Comparison of ENCODE assay signal across 11 cellular contexts in the genomic region with DNA sequence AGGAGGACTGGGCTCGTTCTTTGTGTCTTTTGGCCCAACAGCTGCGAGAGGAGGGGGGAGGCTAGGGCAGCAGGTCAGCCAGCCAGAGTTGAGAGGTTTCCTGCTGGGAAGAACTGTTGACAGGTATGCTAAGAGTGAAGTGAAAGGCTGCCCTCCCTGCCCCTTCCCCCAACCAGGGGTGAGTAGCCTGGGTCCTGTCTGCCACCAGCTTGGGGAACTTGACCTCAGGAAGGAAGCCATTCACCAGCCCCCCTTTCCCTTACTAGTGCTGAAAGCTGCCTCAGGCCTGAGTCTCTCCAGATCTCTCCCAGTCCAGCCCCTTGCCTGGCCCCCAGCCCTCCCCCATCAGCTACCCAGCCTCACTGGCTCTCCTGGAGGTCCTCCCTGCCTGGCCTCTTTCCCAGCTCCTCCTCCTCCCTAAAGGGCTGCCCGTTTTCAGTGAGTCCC. TPM values are rescaled to one million over a fixed set of nuclear protein-coding genes. Genes with fewer than 3 reads are reported as not detected.
A peak's percentile ranks its signal among the peaks of the same experiment; 100 is the strongest.
DNase-seq lines count a peak whose midpoint lies in the region; ATAC-seq and TF ChIP-seq lines count a peak whose summit lies in the region.
"Had no signal": no experiment of that assay in that cellular context is flagged by ENCODE, and none has a peak within 500 bp of the region (broad histone marks: within the 10 kb centered on the region; RNA-seq: fewer than 3 reads in every experiment).

No MANE protein-coding gene starts in this region.

- peak overlapping the region in 1 of 2 donors; percentile 2 for H3K27ac ChIP-seq in right atrium auricular region
- H3K27ac ChIP-seq: uterus had no signal

- no peak for TF ChIP-seq CTCF in right atrium auricular region (IDR thresholded peaks at IDR 0.05)
- TF ChIP-seq CTCF in fibroblast of the aortic adventitia (IDR thresholded peaks at IDR 0.05; ENCODE audit: insufficient read depth, low read length), result no peak

- peaks cover 0 to 33% of the 10 kb centered on the region in 2 donors for H3K4me1 ChIP-seq in right atrium auricular region

- peak; percentile 83 for DNase-seq in Right ventricle myocardium inferior (ENCODE audit: missing footprints)
- no peak for DNase-seq in right atrium auricular region (ENCODE audit: low spot score)
- peak; percentile 35 for DNase-seq in fibroblast of the aortic adventitia (ENCODE audit: low read depth)
- peak; percentile 82 for DNase-seq in mesenteric fat pad (ENCODE audit: low spot score)
- DNase-seq in anterior cingulate cortex (lab: John Stamatoyannopoulos, UW), result no peak
- no peak for DNase-seq in hippocampal formation (lab: John Stamatoyannopoulos, UW)
- DNase-seq in NCI-H1930 (lab: John Stamatoyannopoulos, UW), result no peak
- no peak for DNase-seq in middle frontal gyrus (ENCODE audit: extremely low spot score, low spot score)
- DNase-seq: amygdala, NCI-H2029 treated with DMSO at 0.1 percent for 48 hours had no signal

- peak; percentile 91 for ATAC-seq in Right ventricle myocardium inferior

- H3K4me3 ChIP-seq in right atrium auricular region (no peak overlapping the region), fibroblast of the aortic adventitia (ENCODE audit: low read depth, low read length) (no peak overlapping the region)
- H3K4me3 ChIP-seq: uterus had no signal

- H3K36me3 ChIP-seq in right atrium auricular region, result peaks cover 5% of the 10 kb centered on the region
- H3K36me3 ChIP-seq: uterus had no signal

- intact Hi-C loops in Right ventricle myocardium inferior (cut with DNase I), result loop anchor here (1.0 to 10.0 kb wide), 2 partner anchors 25 to 364 kb away; no protein-coding TSS in a partner anchor

- no peaks in the 10 kb centered on the region for H3K27me3 ChIP-seq in right atrium auricular region
- H3K27me3 ChIP-seq: uterus had no signal

- H3K9me3 ChIP-seq in right atrium auricular region, result no peaks in the 10 kb centered on the region
- H3K9me3 ChIP-seq: uterus had no signal

RNA-seq across cellular contexts. Expression of a gene that starts 20.7 kb away (rescaled TPM):
- total RNA-seq in Right ventricle myocardium inferior, result 36.0 TPM
- total RNA-seq in right atrium auricular region, result 10 to 100 TPM; 25.4 to 26.0 TPM
- total RNA-seq in fibroblast of the aortic adventitia (ENCODE audit: low replicate concordance), result 5.9 and 18.4 TPM in 2 replicates
- 24.5 TPM for total RNA-seq in mesenteric fat pad

RNA-seq across cellular contexts. Expression of a gene that starts 25.1 kb away (rescaled TPM):
- 10.3 TPM for total RNA-seq in Right ventricle myocardium inferior
- under 1 TPM; 0.12 to 0.59 TPM for total RNA-seq in right atrium auricular region
- total RNA-seq in fibroblast of the aortic adventitia (ENCODE audit: low replicate concordance), result 1.8 and 10.0 TPM in 2 replicates
- total RNA-seq in mesenteric fat pad, result 0.22 TPM

RNA-seq across cellular contexts. Expression of a gene that starts 58.8 kb away (rescaled TPM):
- total RNA-seq in Right ventricle myocardium inferior, result 2.8 TPM
- total RNA-seq in right atrium auricular region, result 1 to 10 TPM; 1.4 to 2.2 TPM
- 0.18 and 1.1 TPM in 2 replicates for total RNA-seq in fibroblast of the aortic adventitia (ENCODE audit: low replicate concordance)
- total RNA-seq in mesenteric fat pad, result 7.8 TPM

Comparison
In these comparisons a context has a peak if more than half of its experiments do, and no peak if none do; other contexts are left out.
1. DNase-seq: peak in Right ventricle myocardium inferior (single experiment), fibroblast of the aortic adventitia (single experiment) and mesenteric fat pad (single experiment); none in right atrium auricular region (single experiment), anterior cingulate cortex (0 of 58), hippocampal formation (0 of 2), NCI-H1930 (0 of 2) and middle frontal gyrus (single experiment).